11 cellular contexts compared by ENCODE assay signal in the genomic region with DNA sequence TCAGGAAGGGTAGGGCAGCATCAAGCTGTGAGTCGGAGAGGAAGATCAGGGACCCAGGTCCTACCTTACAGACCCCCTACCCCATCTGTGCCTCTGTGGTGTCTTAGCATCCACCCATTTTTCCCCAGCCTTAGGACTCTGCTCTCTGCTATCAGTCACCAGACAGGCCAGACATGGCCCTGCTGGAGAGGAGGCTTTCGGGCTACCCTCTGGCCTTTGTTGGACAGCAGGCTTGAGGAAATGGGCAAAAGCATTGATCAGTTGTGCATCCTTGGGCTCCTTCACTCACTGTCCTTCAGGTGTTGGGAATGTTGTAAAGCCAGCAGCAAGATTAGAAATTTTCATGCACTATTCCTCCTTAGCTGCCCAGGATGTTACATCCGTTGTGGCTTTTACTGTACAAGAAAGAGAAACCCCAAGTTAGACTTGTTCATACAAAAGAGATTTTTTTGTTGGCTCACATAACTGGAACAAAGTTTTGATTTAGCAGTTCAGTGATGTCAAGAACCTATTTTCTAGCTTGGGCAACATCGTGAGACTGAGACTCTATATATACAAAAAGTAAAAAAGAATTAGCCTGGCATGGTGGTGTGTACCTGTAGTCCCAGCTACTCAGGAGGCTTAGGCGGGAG. TPM values are rescaled to one million over a fixed set of nuclear protein-coding genes. Genes with fewer than 3 reads are reported as not detected.
DNase-seq lines count a peak whose midpoint lies in the region; ATAC-seq and TF ChIP-seq lines count a peak whose summit lies in the region.
"Had no signal": no experiment of that assay in that cellular context is flagged by ENCODE, and none has a peak within 500 bp of the region (broad histone marks: within the 10 kb centered on the region; RNA-seq: fewer than 3 reads in every experiment).

No MANE protein-coding gene starts in this region.

- no peaks in the 10 kb centered on the region for H3K36me3 ChIP-seq in ovary
- H3K36me3 ChIP-seq: neural progenitor cell had no signal

- TF ChIP-seq CTCF in ovary (IDR thresholded peaks at IDR 0.05) (no peak), progenitor cell of endocrine pancreas (IDR thresholded peaks at IDR 0.05; ENCODE audit: unreplicated experiment) (no peak)

- H3K36me3 Mint-ChIP-seq in activated CD4-positive, alpha-beta T cell treated with anti-CD3 and anti-CD28 coated beads, Interleukin-2, amount 10 ng/mL, durations not matched to agents 24 days and 14 days (ENCODE audit: low read depth): peaks cover 15% of the 10 kb centered on the region
- H3K36me3 Mint-ChIP-seq in activated naive CD8-positive, alpha-beta T cell: peaks cover 10% of the 10 kb centered on the region
- no peaks in the 10 kb centered on the region for H3K36me3 Mint-ChIP-seq in stimulated activated memory B cell treated with anti-CD40 and anti-IgM and Interleukin-4, amounts not matched to agents 10 μg/mL and 1 μg/mL and 100 μg/mL, for 72 hours
- no peaks in the 10 kb centered on the region for H3K36me3 Mint-ChIP-seq in progenitor cell of endocrine pancreas (ENCODE audit: insufficient read depth)
- H3K36me3 Mint-ChIP-seq: neural progenitor cell had no signal

- TF ChIP-seq POLR2A in ovary (IDR thresholded peaks at IDR 0.05): no peak

- intact Hi-C loops in activated CD4-positive, alpha-beta T cell treated with anti-CD3 and anti-CD28 coated beads, Interleukin-2, amount 10 ng/mL, durations not matched to agents 24 days and 14 days (cut with micrococcal nuclease): loop anchor here (1.0 kb wide), 1 partner anchor 264 kb away; no protein-coding TSS in a partner anchor
- intact Hi-C loops in ovary (cut with DNase I): loop anchor here in 1 of 4 donors (5.0 kb wide), 1 partner anchor 74 kb away; no protein-coding TSS in a partner anchor

- no peak overlapping the region for H3K4me3 ChIP-seq in ovary
- H3K4me3 ChIP-seq: neural progenitor cell, PC-9 had no signal

- peaks cover 3% of the 10 kb centered on the region for H3K4me1 ChIP-seq in ovary (ENCODE audit: insufficient read depth)
- H3K4me1 ChIP-seq: neural progenitor cell had no signal

- no peak overlapping the region for H3K27ac ChIP-seq in ovary
- H3K27ac ChIP-seq: neural progenitor cell, PC-9 had no signal

- peaks cover 79% of the 10 kb centered on the region for H3K4me1 Mint-ChIP-seq in activated CD4-positive, alpha-beta T cell treated with anti-CD3 and anti-CD28 coated beads, Interleukin-2, amount 10 ng/mL, durations not matched to agents 24 days and 14 days
- peaks cover 99% of the 10 kb centered on the region for H3K4me1 Mint-ChIP-seq in activated naive CD8-positive, alpha-beta T cell (ENCODE audit: low read depth)
- peaks cover 94% of the 10 kb centered on the region for H3K4me1 Mint-ChIP-seq in stimulated activated memory B cell treated with anti-CD40 and anti-IgM and Interleukin-4, amounts not matched to agents 10 μg/mL and 1 μg/mL and 100 μg/mL, for 72 hours
- peaks cover 10% of the 10 kb centered on the region for H3K4me1 Mint-ChIP-seq in progenitor cell of endocrine pancreas (ENCODE audit: low read depth)
- H3K4me1 Mint-ChIP-seq: neural progenitor cell had no signal

- no peak for TF ChIP-seq EP300 in ovary (IDR thresholded peaks at IDR 0.05)

- no peaks in the 10 kb centered on the region for H3K9me3 ChIP-seq in ovary

- peak; percentile 78 for DNase-seq in activated CD4-positive, alpha-beta T cell treated with anti-CD3 and anti-CD28 coated beads, Interleukin-2, amount 10 ng/mL, durations not matched to agents 24 days and 14 days
- DNase-seq in activated CD4-positive, alpha-beta T cell treated with anti-CD3 and anti-CD28 coated beads, Interleukin-2, amount 50 U/mL, for 4 hours: no peak
- peak; percentile 42 for DNase-seq in NAMALWA (ENCODE audit: low spot score)
- no peak for DNase-seq in NK-92 treated with Interleukin-12 subunit alpha and Interleukin-12 subunit beta, amount 100 ng/mL, for 24 hours (lab: John Stamatoyannopoulos, UW)
- no peak for DNase-seq in ovary
- no peak for DNase-seq in progenitor cell of endocrine pancreas (ENCODE audit: low spot score, unreplicated experiment)
- DNase-seq: NCI-H1092 treated with DMSO at 0.1 percent for 48 hours, PC-9 had no signal

- H3K9me3 Mint-ChIP-seq in activated CD4-positive, alpha-beta T cell treated with anti-CD3 and anti-CD28 coated beads, Interleukin-2, amount 10 ng/mL, durations not matched to agents 24 days and 14 days: no peaks in the 10 kb centered on the region
- no peaks in the 10 kb centered on the region for H3K9me3 Mint-ChIP-seq in activated naive CD8-positive, alpha-beta T cell (ENCODE audit: low read depth)
- no peaks in the 10 kb centered on the region for H3K9me3 Mint-ChIP-seq in stimulated activated memory B cell treated with anti-CD40 and anti-IgM and Interleukin-4, amounts not matched to agents 10 μg/mL and 1 μg/mL and 100 μg/mL, for 72 hours
- peaks cover 3% of the 10 kb centered on the region for H3K9me3 Mint-ChIP-seq in progenitor cell of endocrine pancreas (ENCODE audit: low read depth)
- H3K9me3 Mint-ChIP-seq: neural progenitor cell had no signal

- no peaks in the 10 kb centered on the region for H3K27me3 ChIP-seq in ovary
- H3K27me3 ChIP-seq: neural progenitor cell had no signal

- peak overlapping the region; percentile 92 for H3K27ac Mint-ChIP-seq in activated CD4-positive, alpha-beta T cell treated with anti-CD3 and anti-CD28 coated beads, Interleukin-2, amount 10 ng/mL, durations not matched to agents 24 days and 14 days
- peak overlapping the region; percentile 96 for H3K27ac Mint-ChIP-seq in activated naive CD8-positive, alpha-beta T cell
- H3K27ac Mint-ChIP-seq in stimulated activated memory B cell treated with anti-CD40 and anti-IgM and Interleukin-4, amounts not matched to agents 10 μg/mL and 1 μg/mL and 100 μg/mL, for 72 hours: peak overlapping the region; percentile 84
- no peak overlapping the region for H3K27ac Mint-ChIP-seq in progenitor cell of endocrine pancreas
- H3K27ac Mint-ChIP-seq: neural progenitor cell had no signal

- H3K27me3 Mint-ChIP-seq in activated CD4-positive, alpha-beta T cell treated with anti-CD3 and anti-CD28 coated beads, Interleukin-2, amount 10 ng/mL, durations not matched to agents 24 days and 14 days: no peaks in the 10 kb centered on the region
- H3K27me3 Mint-ChIP-seq in activated naive CD8-positive, alpha-beta T cell: no peaks in the 10 kb centered on the region
- H3K27me3 Mint-ChIP-seq in stimulated activated memory B cell treated with anti-CD40 and anti-IgM and Interleukin-4, amounts not matched to agents 10 μg/mL and 1 μg/mL and 100 μg/mL, for 72 hours: no peaks in the 10 kb centered on the region
- no peaks in the 10 kb centered on the region for H3K27me3 Mint-ChIP-seq in progenitor cell of endocrine pancreas

- H3K4me3 Mint-ChIP-seq in activated CD4-positive, alpha-beta T cell treated with anti-CD3 and anti-CD28 coated beads, Interleukin-2, amount 10 ng/mL, durations not matched to agents 24 days and 14 days: peak overlapping the region; percentile 82
- peak overlapping the region; percentile 79 for H3K4me3 Mint-ChIP-seq in activated naive CD8-positive, alpha-beta T cell
- H3K4me3 Mint-ChIP-seq in stimulated activated memory B cell treated with anti-CD40 and anti-IgM and Interleukin-4, amounts not matched to agents 10 μg/mL and 1 μg/mL and 100 μg/mL, for 72 hours: peak overlapping the region; percentile 66
- H3K4me3 Mint-ChIP-seq in progenitor cell of endocrine pancreas (ENCODE audit: low read depth): no peak overlapping the region
- H3K4me3 Mint-ChIP-seq: neural progenitor cell had no signal

- no peak for ATAC-seq in stimulated activated memory B cell treated with anti-CD40 and anti-IgM and Interleukin-4, amounts not matched to agents 10 μg/mL and 1 μg/mL and 100 μg/mL, for 72 hours

- 78 to 95% (median 93%) methylated on average over 5 of the region's 5 CpGs for WGBS in ovary, 3 donors

RNA-seq across cellular contexts. Expression of a gene that starts 17.4 kb away (rescaled TPM):
- 188 and 193 TPM in 2 replicates for total RNA-seq in activated CD4-positive, alpha-beta T cell treated with anti-CD3 and anti-CD28 coated beads, Interleukin-2, amount 10 ng/mL, durations not matched to agents 24 days and 14 days
- total RNA-seq in ovary (10 to 100 TPM in 1 of 7 donors, 1 to 10 TPM in 6; 1.4 to 14.6 (median 4.5) TPM), progenitor cell of endocrine pancreas (8.0 and 9.3 TPM in 2 replicates)
- polyA plus RNA-seq in ovary: 10 to 100 TPM in 1 of 2 donors, 1 to 10 TPM in 1; 5.0 to 12.0 TPM

Comparison
In these comparisons a context has a peak if more than half of its experiments do, and no peak if none do; other contexts are left out.
1. DNase-seq: peak in activated CD4-positive, alpha-beta T cell treated with anti-CD3 and anti-CD28 coated beads, Interleukin-2, amount 10 ng/mL, durations not matched to agents 24 days and 14 days (single experiment) and NAMALWA (single experiment); none in activated CD4-positive, alpha-beta T cell treated with anti-CD3 and anti-CD28 coated beads, Interleukin-2, amount 50 U/mL, for 4 hours (0 of 2), NK-92 treated with Interleukin-12 subunit alpha and Interleukin-12 subunit beta, amount 100 ng/mL, for 24 hours (single experiment), ovary (0 of 5) and progenitor cell of endocrine pancreas (single experiment).
2. RNA of a gene that starts 17.4 kb away (total RNA-seq): 188 to 193 TPM in activated CD4-positive, alpha-beta T cell treated with anti-CD3 and anti-CD28 coated beads, Interleukin-2, amount 10 ng/mL, durations not matched to agents 24 days and 14 days; 8.0 to 9.3 TPM in progenitor cell of endocrine pancreas and 1.4 to 14.6 TPM in ovary; every median in the first group is over 10 times any median in the second.